8 cellular contexts compared by ENCODE assay signal in the genomic region with DNA sequence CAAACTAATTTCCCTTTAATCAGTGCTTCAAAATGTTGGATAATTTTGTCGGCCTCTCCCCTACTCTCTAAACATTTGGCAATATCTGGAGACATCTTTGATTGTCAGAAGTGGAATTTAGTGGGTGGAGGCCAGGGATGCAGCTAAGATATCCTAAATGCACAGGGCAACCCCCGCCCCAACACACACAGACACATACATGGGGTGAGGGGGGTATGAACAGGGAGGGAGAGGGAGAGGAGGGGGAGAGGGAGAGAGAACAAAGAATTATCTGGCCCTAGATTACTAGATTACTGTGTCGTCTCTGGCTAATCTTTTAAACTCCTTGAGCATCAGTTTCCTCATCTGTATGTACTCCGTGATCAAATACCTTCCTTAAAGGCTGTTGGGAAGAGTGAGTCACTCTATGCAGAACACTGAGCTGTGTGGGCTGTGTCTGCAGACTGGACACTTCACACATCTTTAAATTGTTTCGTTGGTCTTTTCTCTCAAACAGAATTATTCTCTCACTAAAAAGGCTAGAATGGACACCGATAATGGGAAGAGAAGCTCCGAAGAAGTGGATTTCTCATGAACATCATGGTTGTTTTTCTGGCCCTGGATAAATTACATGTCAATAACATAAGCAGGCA. TPM values are rescaled to one million over a fixed set of nuclear protein-coding genes. Genes with fewer than 3 reads are reported as not detected.
DNase-seq lines count a peak whose midpoint lies in the region; ATAC-seq, FAIRE-seq and TF ChIP-seq lines count a peak whose summit lies in the region.

No MANE protein-coding gene starts in this region.

- H3K27ac Mint-ChIP-seq in IgD-negative memory B cell (peak overlapping the region; percentile 64 to 85 (median 76)), brain (peak overlapping the region in 2 of 5 experiments; percentile 23 to 47)

- CTCF ChIA-PET in A549 (lab: Yijun Ruan, JAX): interaction anchor here (1.2 kb wide), 1 partner anchor 36 kb away, joined by 4 read pairs; no protein-coding TSS in a partner anchor

- no peak for FAIRE-seq in A549 (lab: Jason Lieb, UNC)

- H3K4me1 ChIP-seq in A549 (peaks cover 34% of the 10 kb centered on the region), lower lobe of right lung (peaks cover 67% of the 10 kb centered on the region)

- no peak overlapping the region for H3K27ac ChIP-seq in A549
- H3K27ac ChIP-seq in lower lobe of right lung: peak overlapping the region; percentile 95

- no peaks in the 10 kb centered on the region for H3K9me3 Mint-ChIP-seq in IgD-negative memory B cell
- H3K9me3 Mint-ChIP-seq in brain: peaks cover 0 to 10% (median 0%) of the 10 kb centered on the region in 5 experiments

- H3K4me1 Mint-ChIP-seq in IgD-negative memory B cell (peaks cover 35 to 57% (median 48%) of the 10 kb centered on the region in 3 donors), brain (peaks cover 64% of the 10 kb centered on the region)

- peak overlapping the region; percentile 85 for H3K4me2 ChIP-seq in A549

- ATAC-seq in A549 (no peak), lower lobe of right lung (peak in 1 of 2 donors; percentile 26), GM19395 (IDR thresholded peaks at IDR 0.05; ENCODE audit: unreplicated experiment) (no peak)

- H3K27me3 Mint-ChIP-seq in IgD-negative memory B cell: no peaks in the 10 kb centered on the region
- H3K27me3 Mint-ChIP-seq in brain: peaks cover 4% of the 10 kb centered on the region

- TF ChIP-seq RAD21 in A549 (conservative IDR thresholded peaks at IDR 0.05 in 1 of 2, IDR thresholded peaks at IDR 0.05 in 1 of 2): no peak

- DNase-seq in A549 (ENCODE audit: low read depth in 1 of 2, low spot score in 1 of 2): no peak
- DNase-seq in lower lobe of right lung: no peak
- DNase-seq in NK-92 treated with Interleukin-12 subunit alpha and Interleukin-12 subunit beta, amount 100 ng/mL, for 24 hours (lab: John Stamatoyannopoulos, UW): no peak
- DNase-seq in activated CD4-positive, CD25-positive, alpha-beta regulatory T cell (lab: John Stamatoyannopoulos, UW): no peak
- no peak for DNase-seq in NAMALWA (ENCODE audit: low spot score)

- H3K27me3 ChIP-seq in lower lobe of right lung (ENCODE audit: low read depth): no peaks in the 10 kb centered on the region

- H3K4me3 Mint-ChIP-seq in IgD-negative memory B cell (peak overlapping the region; percentile 18 to 98 (median 88)), brain (peak overlapping the region; percentile 47 to 98 (median 95))

- TF ChIP-seq EP300 in A549 (IDR thresholded peaks at IDR 0.05): no peak

- 83% methylated on average over 7 of the region's 7 CpGs for WGBS in A549 (ENCODE audit: missing lambda C conversion rate)

- H3K4me3 ChIP-seq in A549 (no peak overlapping the region), lower lobe of right lung (peak overlapping the region; percentile 93)

- TF ChIP-seq CTCF in A549 (IDR thresholded peaks at IDR 0.05): no peak
- TF ChIP-seq CTCF in brain (conservative IDR thresholded peaks at IDR 0.05): no peak
- TF ChIP-seq CTCF in lower lobe of right lung (IDR thresholded peaks at IDR 0.05): no peak

- no peak for TF ChIP-seq POLR2A in A549 (IDR thresholded peaks at IDR 0.05; ENCODE audit: low read length)

- intact Hi-C loops in lower lobe of right lung (cut with DNase I): no loop called here

- POLR2A ChIA-PET in A549 (lab: Yijun Ruan, JAX): no interaction called here

- H3K36me3 Mint-ChIP-seq in IgD-negative memory B cell (peaks cover 6% of the 10 kb centered on the region), brain (peaks cover 54% of the 10 kb centered on the region)

- H3K9me3 ChIP-seq in A549 (no peaks in the 10 kb centered on the region), lower lobe of right lung (no peaks in the 10 kb centered on the region)

- H3K36me3 ChIP-seq in lower lobe of right lung: peaks cover 8% of the 10 kb centered on the region

TF ChIP-seq in A549, 52 proteins besides CTCF, POLR2A, EP300 and RAD21:
- TF ChIP-seq, protein P1, sequence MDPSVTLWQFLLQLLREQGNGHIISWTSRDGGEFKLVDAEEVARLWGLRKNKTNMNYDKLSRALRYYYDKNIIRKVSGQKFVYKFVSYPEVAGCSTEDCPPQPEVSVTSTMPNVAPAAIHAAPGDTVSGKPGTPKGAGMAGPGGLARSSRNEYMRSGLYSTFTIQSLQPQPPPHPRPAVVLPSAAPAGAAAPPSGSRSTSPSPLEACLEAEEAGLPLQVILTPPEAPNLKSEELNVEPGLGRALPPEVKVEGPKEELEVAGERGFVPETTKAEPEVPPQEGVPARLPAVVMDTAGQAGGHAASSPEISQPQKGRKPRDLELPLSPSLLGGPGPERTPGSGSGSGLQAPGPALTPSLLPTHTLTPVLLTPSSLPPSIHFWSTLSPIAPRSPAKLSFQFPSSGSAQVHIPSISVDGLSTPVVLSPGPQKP (IDR thresholded peaks at IDR 0.05; ENCODE audit: low read depth, low read length): no peak
- TF ChIP-seq, protein P2, sequence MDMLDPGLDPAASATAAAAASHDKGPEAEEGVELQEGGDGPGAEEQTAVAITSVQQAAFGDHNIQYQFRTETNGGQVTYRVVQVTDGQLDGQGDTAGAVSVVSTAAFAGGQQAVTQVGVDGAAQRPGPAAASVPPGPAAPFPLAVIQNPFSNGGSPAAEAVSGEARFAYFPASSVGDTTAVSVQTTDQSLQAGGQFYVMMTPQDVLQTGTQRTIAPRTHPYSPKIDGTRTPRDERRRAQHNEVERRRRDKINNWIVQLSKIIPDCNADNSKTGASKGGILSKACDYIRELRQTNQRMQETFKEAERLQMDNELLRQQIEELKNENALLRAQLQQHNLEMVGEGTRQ (IDR thresholded peaks at IDR 0.05): no peak
- TF ChIP-seq RFX5 (IDR thresholded peaks at IDR 0.05) (no peak), FOSB (CRISPR knock-in tag; IDR thresholded peaks at IDR 0.05) (no peak), CBX2 (IDR thresholded peaks at IDR 0.05; ENCODE audit: borderline replicate concordance, low read depth) (no peak)

RNA-seq across cellular contexts. Expression of a gene that starts 2.9 kb away (rescaled TPM):
- 28.2 and 34.8 TPM in 2 replicates for polyA plus RNA-seq in A549 (2011; rRNA removed)
- 12.8 and 18.2 TPM in 2 replicates for polyA plus RNA-seq in A549 (2012; cell fraction: cytosol; rRNA removed)
- polyA plus RNA-seq in A549 (2012; cell fraction: nucleus; rRNA removed): 25.2 and 27.2 TPM in 2 replicates
- 27.0 to 29.2 TPM (median 28.8 TPM) in 3 replicates for polyA plus RNA-seq in A549 (2017; fragmentation: RNase III; extraction: RNeasy Plus Mini Kit Qiagen cat#74134 plus additional on column Dnase treatment)
- 15.7 and 18.3 TPM in 2 replicates for polyA minus RNA-seq in A549 (2011; rRNA and poly(A)+ RNA removed)
- 30.3 TPM for polyA plus RNA-seq in IgD-negative memory B cell
- 6.6 TPM for polyA plus RNA-seq in brain (ENCODE audit: insufficient read depth, low read depth, low replicate concordance)
- 158 TPM for total RNA-seq in lower lobe of right lung

RNA-seq across cellular contexts. Expression of a gene that starts 52.9 kb away (rescaled TPM):
- polyA plus RNA-seq in A549 (2011; rRNA removed) (76.7 and 99.1 TPM in 2 replicates), A549 (2017; fragmentation: RNase III; extraction: RNeasy Plus Mini Kit Qiagen cat#74134 plus additional on column Dnase treatment) (35.4 to 35.8 TPM (median 35.5 TPM) in 3 replicates), IgD-negative memory B cell (46.8 TPM), brain (ENCODE audit: insufficient read depth, low read depth, low replicate concordance) (23.2 TPM)
- 34.4 and 41.4 TPM in 2 replicates for polyA plus RNA-seq in A549 (2012; cell fraction: cytosol; rRNA removed)
- 30.4 and 55.9 TPM in 2 replicates for polyA plus RNA-seq in A549 (2012; cell fraction: nucleus; rRNA removed)
- 56.7 and 63.4 TPM in 2 replicates for polyA minus RNA-seq in A549 (2011; rRNA and poly(A)+ RNA removed)
- total RNA-seq in lower lobe of right lung: 29.3 TPM
